8 cellular contexts compared by ENCODE assay signal in the genomic region with DNA sequence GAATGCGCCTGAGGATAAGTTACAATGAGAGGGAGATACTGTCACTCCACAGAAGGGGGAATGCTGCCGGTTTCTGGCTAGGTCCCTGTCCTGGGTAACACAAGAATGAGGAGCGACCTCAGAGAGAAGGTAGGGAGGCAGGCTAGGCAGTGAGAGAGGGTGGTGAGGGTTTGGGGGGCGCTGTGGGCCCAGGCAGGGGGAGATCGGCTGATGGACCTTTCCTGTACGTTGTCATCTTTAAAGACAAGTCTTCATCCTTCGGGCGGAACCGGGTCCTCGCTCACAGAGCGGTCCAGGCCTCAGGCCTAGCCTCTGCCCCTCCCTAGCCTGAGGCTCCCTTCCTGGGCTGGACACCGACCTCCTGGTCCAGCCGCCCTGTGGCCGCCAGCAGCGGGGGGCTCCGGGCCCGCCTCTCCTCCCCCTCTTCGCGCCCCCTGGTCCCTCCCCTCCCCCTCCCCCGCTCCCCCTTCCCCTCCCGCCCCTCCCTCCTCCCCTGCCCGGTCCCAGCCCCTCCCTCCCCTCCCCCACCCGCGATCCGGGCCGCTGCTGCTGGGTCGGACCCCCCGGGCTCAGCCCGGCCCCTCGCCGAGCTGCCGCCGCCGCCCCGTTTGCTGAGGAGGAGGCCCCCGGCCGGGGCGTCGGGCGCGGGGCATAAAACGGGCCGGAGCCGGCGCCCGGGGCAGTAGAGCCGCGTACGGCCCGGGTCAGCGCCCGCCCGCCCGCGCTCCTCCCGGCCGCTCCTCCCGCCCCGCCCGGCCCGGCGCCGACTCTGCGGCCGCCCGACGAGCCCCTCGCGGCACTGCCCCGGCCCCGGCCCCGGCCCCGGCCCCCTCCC. TPM values are rescaled to one million over a fixed set of nuclear protein-coding genes. Genes with fewer than 3 reads are reported as not detected.
DNase-seq lines count a peak whose midpoint lies in the region; ATAC-seq, FAIRE-seq and TF ChIP-seq lines count a peak whose summit lies in the region.

A gene (plus strand): TSS at position 680 of the 835 bp plus-strand sequence. CDS start 265 bp downstream, outside the sequence.

- no peak for TF ChIP-seq CTCF in endothelial cell of umbilical vein (IDR thresholded peaks at IDR 0.05; ENCODE audit: extremely low read depth in 1 of 2, insufficient read depth in 1 of 2, low read depth in 1 of 2, low read length in 2 of 2)
- no peak for TF ChIP-seq CTCF in vagina (IDR thresholded peaks at IDR 0.05)

- POLR2A ChIA-PET in endothelial cell of umbilical vein (lab: Charles Lee): no interaction called here

- dilution Hi-C loops in endothelial cell of umbilical vein (cut with MboI; ENCODE audit: extremely low pct_ligation_motif_present, low sequenced_read_pairs): no loop called here

- CTCF ChIA-PET in activated naive CD4-positive, alpha-beta T cell treated with anti-CD3 and anti-CD28 coated beads, Interleukin-2, amount 10 ng/mL, durations not matched to agents 7 days and 5 days (lab: Charles Lee): no interaction called here
- CTCF ChIA-PET in endothelial cell of umbilical vein (lab: Charles Lee): interaction anchor here (3.0 kb wide), 1 partner anchor 8 kb away, joined by 21 read pairs; no protein-coding TSS in a partner anchor

- ATAC-seq in naive B cell (ENCODE audit: low read depth in 2 of 2) (peak; percentile 5 to 11), HG02763 (IDR thresholded peaks at IDR 0.05; ENCODE audit: unreplicated experiment) (no peak), GM19328 (IDR thresholded peaks at IDR 0.05; ENCODE audit: unreplicated experiment) (no peak)

- peak within 1 kb of the TSS; percentile 49 for H3K4me2 ChIP-seq in endothelial cell of umbilical vein (ENCODE audit: insufficient read depth, low read length)

- intact Hi-C loops in endothelial cell of umbilical vein (cut with micrococcal nuclease): loop anchor here (5.0 to 10.0 kb wide), 2 partner anchors 357 to 395 kb away; no protein-coding TSS in a partner anchor
- intact Hi-C loops in vagina (cut with DNase I): loop anchor here (10.0 kb wide), 1 partner anchor 135 kb away; no protein-coding TSS in a partner anchor

- H3K9me3 ChIP-seq in endothelial cell of umbilical vein (replicated peaks; ENCODE audit: control insufficient read depth, insufficient read depth, low read length): no peaks in the 10 kb centered on the region
- no peaks in the 10 kb centered on the region for H3K9me3 ChIP-seq in vagina

- no peak for DNase-seq in activated naive CD4-positive, alpha-beta T cell treated with anti-CD3 and anti-CD28 coated beads, Interleukin-2, amount 10 ng/mL, durations not matched to agents 7 days and 5 days
- no peak for DNase-seq in activated naive CD4-positive, alpha-beta T cell (lab: John Stamatoyannopoulos, UW)
- no peak for DNase-seq in endothelial cell of umbilical vein (ENCODE audit: low read depth, low spot score)
- no peak for DNase-seq in naive B cell
- no peak for DNase-seq in vagina (ENCODE audit: extremely low spot score in 2 of 2)
- DNase-seq in activated CD4-positive, alpha-beta T cell treated with anti-CD3 and anti-CD28 coated beads, Interleukin-2, amount 50 U/mL, for 48 hours: no peak

- no peak within 1 kb of the TSS for H2AFZ ChIP-seq in endothelial cell of umbilical vein (ENCODE audit: low read depth, low read length)

- H3K27ac Mint-ChIP-seq in activated naive CD4-positive, alpha-beta T cell treated with anti-CD3 and anti-CD28 coated beads, Interleukin-2, amount 10 ng/mL, durations not matched to agents 7 days and 5 days: no peak within 1 kb of the TSS
- H3K27ac Mint-ChIP-seq in naive B cell: peak within 1 kb of the TSS in 3 of 6 donors; percentile 22 to 59 (median 47)

- no peaks in the 10 kb centered on the region for H4K20me1 ChIP-seq in endothelial cell of umbilical vein (replicated peaks; ENCODE audit: control insufficient read depth, extremely low read depth, insufficient read depth, low read length)

- FAIRE-seq in endothelial cell of umbilical vein (lab: Jason Lieb, UNC): no peak

- TF ChIP-seq POLR2A in endothelial cell of umbilical vein (IDR thresholded peaks at IDR 0.05; ENCODE audit: low read depth, low read length) (no peak), vagina (IDR thresholded peaks at IDR 0.05) (peak in 1 of 2 donors; percentile 9)

- H3K9me3 Mint-ChIP-seq in activated naive CD4-positive, alpha-beta T cell treated with anti-CD3 and anti-CD28 coated beads, Interleukin-2, amount 10 ng/mL, durations not matched to agents 7 days and 5 days: no peaks in the 10 kb centered on the region
- H3K9me3 Mint-ChIP-seq in naive B cell: no peaks in the 10 kb centered on the region

- peaks cover 92% of the 10 kb centered on the region for H3K27me3 Mint-ChIP-seq in activated naive CD4-positive, alpha-beta T cell treated with anti-CD3 and anti-CD28 coated beads, Interleukin-2, amount 10 ng/mL, durations not matched to agents 7 days and 5 days
- H3K27me3 Mint-ChIP-seq in naive B cell: peaks cover 59 to 85% (median 71%) of the 10 kb centered on the region in 3 donors

- peaks cover 8% of the 10 kb centered on the region for H3K4me1 Mint-ChIP-seq in activated naive CD4-positive, alpha-beta T cell treated with anti-CD3 and anti-CD28 coated beads, Interleukin-2, amount 10 ng/mL, durations not matched to agents 7 days and 5 days
- H3K4me1 Mint-ChIP-seq in naive B cell: peaks cover 6 to 20% (median 11%) of the 10 kb centered on the region in 3 donors

- H3K4me3 ChIP-seq in endothelial cell of umbilical vein (replicated peaks in 1 of 3; ENCODE audit: insufficient read depth in 1 of 3, low read depth in 1 of 3, low read length in 3 of 3) (peak within 1 kb of the TSS in 1 of 3 experiments; percentile 10), vagina (peak within 1 kb of the TSS; percentile 44 to 89)

- H3K4me1 ChIP-seq in endothelial cell of umbilical vein (ENCODE audit: control insufficient read depth, extremely low read depth, insufficient read depth, low read length): peaks cover 10% of the 10 kb centered on the region
- H3K4me1 ChIP-seq in vagina: peaks cover 32% of the 10 kb centered on the region

- no TSS peak for BruUV-seq in endothelial cell of umbilical vein (replicated peaks; lab: Mats Ljungman, UMichigan)

- no peak within 1 kb of the TSS for H3K9ac ChIP-seq in endothelial cell of umbilical vein (replicated peaks; ENCODE audit: extremely low read depth, insufficient read depth, low read length)

- no peaks in the 10 kb centered on the region for H3K36me3 ChIP-seq in endothelial cell of umbilical vein (ENCODE audit: control insufficient read depth in 2 of 2, extremely low read depth in 1 of 2, insufficient read depth in 2 of 2, low read length in 2 of 2)
- H3K36me3 ChIP-seq in vagina: no peaks in the 10 kb centered on the region

- no peaks in the 10 kb centered on the region for H3K36me3 Mint-ChIP-seq in activated naive CD4-positive, alpha-beta T cell treated with anti-CD3 and anti-CD28 coated beads, Interleukin-2, amount 10 ng/mL, durations not matched to agents 7 days and 5 days
- H3K36me3 Mint-ChIP-seq in naive B cell: peaks cover 0 to 7% of the 10 kb centered on the region in 2 donors

- H3K9me1 ChIP-seq in endothelial cell of umbilical vein (replicated peaks; ENCODE audit: control insufficient read depth, extremely low read depth, insufficient read depth, low read length): no peaks in the 10 kb centered on the region

- H3K79me2 ChIP-seq in endothelial cell of umbilical vein (ENCODE audit: control insufficient read depth, insufficient read depth, low read length): no peaks in the 10 kb centered on the region

- no peak within 1 kb of the TSS for H3K27ac ChIP-seq in endothelial cell of umbilical vein (ENCODE audit: insufficient read depth, low read depth, low read length)
- H3K27ac ChIP-seq in vagina: peak within 1 kb of the TSS; percentile 91

- peak within 1 kb of the TSS; percentile 47 for H3K4me3 Mint-ChIP-seq in activated naive CD4-positive, alpha-beta T cell treated with anti-CD3 and anti-CD28 coated beads, Interleukin-2, amount 10 ng/mL, durations not matched to agents 7 days and 5 days
- peak within 1 kb of the TSS; percentile 70 to 87 (median 84) for H3K4me3 Mint-ChIP-seq in naive B cell

- H3K27me3 ChIP-seq in endothelial cell of umbilical vein (ENCODE audit: control insufficient read depth in 2 of 2, insufficient read depth in 2 of 2, low read length in 2 of 2) (peaks cover 44 to 53% of the 10 kb centered on the region in 2 experiments), vagina (no peaks in the 10 kb centered on the region)

TF ChIP-seq in endothelial cell of umbilical vein, 7 proteins besides CTCF, POLR2A, EP300 and RAD21:
- TF ChIP-seq FOS (IDR thresholded peaks at IDR 0.05; ENCODE audit: borderline replicate concordance, insufficient read depth, low read length): no peak
- TF ChIP-seq EZH2 (IDR thresholded peaks at IDR 0.05; ENCODE audit: borderline replicate concordance, low read depth, low read length, severe bottlenecking): peak; percentile 45
TF ChIP-seq in endothelial cell of umbilical vein: peak in this region for 1.

RNA-seq across cellular contexts. Expression of the gene that starts here (rescaled TPM):
- total RNA-seq in endothelial cell of umbilical vein (0.40 and 0.53 TPM in 2 replicates), vagina (32.7 TPM)
- polyA plus RNA-seq in endothelial cell of umbilical vein (0.27 and 0.54 TPM in 2 replicates), naive B cell (ENCODE audit: low read depth in 6 of 6) (not detected)
- 0.04 and 0.14 TPM in 2 replicates for polyA plus RNA-seq in endothelial cell of umbilical vein (2011; cell fraction: cytosol; rRNA removed)
- polyA plus RNA-seq in endothelial cell of umbilical vein (2011; cell fraction: nucleus; rRNA removed): 0.98 and 1.0 TPM in 2 replicates
- polyA plus RNA-seq in endothelial cell of umbilical vein (2012): 0.13 and 0.50 TPM in 2 replicates
- polyA minus RNA-seq in endothelial cell of umbilical vein: 0.05 and 0.28 TPM in 2 replicates
- not detected for polyA minus RNA-seq in endothelial cell of umbilical vein (2011; cell fraction: cytosol; rRNA and poly(A)+ RNA removed)
- 0.10 and 0.67 TPM in 2 replicates for polyA minus RNA-seq in endothelial cell of umbilical vein (2011; cell fraction: nucleus; rRNA and poly(A)+ RNA removed)

Comparison
In these comparisons a context has a peak if more than half of its experiments do, and no peak if none do; other contexts are left out.
1. RNA of the gene that starts here (total RNA-seq): 32.7 TPM in vagina (single experiment); 0.40 to 0.53 TPM in endothelial cell of umbilical vein; every median in the first group is over 10 times any median in the second.
2. Peak in ATAC-seq in naive B cell; RNA of the gene not detected or under 1 TPM.